22 cellular contexts compared by ENCODE assay signal in genomic region chr11:60836866-60837510, GRCh38. TPM values are rescaled to one million over a fixed set of nuclear protein-coding genes. Genes with fewer than 3 reads are reported as not detected.
DNase-seq lines count a peak whose midpoint lies in the region; ATAC-seq, FAIRE-seq and TF ChIP-seq lines count a peak whose summit lies in the region.
"Had no signal": no experiment of that assay in that cellular context is flagged by ENCODE, and none has a peak within 500 bp of the region (broad histone marks: within the 10 kb centered on the region; RNA-seq: fewer than 3 reads in every experiment).

No MANE protein-coding gene starts in this region.

- no peaks in the 10 kb centered on the region for H3K9me3 ChIP-seq in KOPT-K1 (ENCODE audit: insufficient read depth, low read length, poor library complexity, severe bottlenecking)
- H3K9me3 ChIP-seq in kidney (ENCODE audit: control insufficient read depth in 1 of 2, low read length in 2 of 2): no peaks in the 10 kb centered on the region
- H3K9me3 ChIP-seq: SK-N-SH had no signal

- no peaks in the 10 kb centered on the region for H3K36me3 Mint-ChIP-seq in activated CD8-positive, alpha-beta T cell treated with anti-CD3 and anti-CD28 coated beads, Interleukin-2, amount 10 ng/mL, durations not matched to agents 7 days and 5 days (ENCODE audit: low read depth)
- H3K36me3 Mint-ChIP-seq in activated CD8-positive, alpha-beta T cell treated with anti-CD3 and anti-CD28 coated beads for 36 hours (ENCODE audit: low read depth): no peaks in the 10 kb centered on the region
- H3K36me3 Mint-ChIP-seq in T-helper 2 cell treated with Interferon-gamma antibody and Interleukin-4, amounts not matched to agents 5 μg/mL and 100 μg/mL, for 36 hours (ENCODE audit: low read depth): no peaks in the 10 kb centered on the region
- H3K36me3 Mint-ChIP-seq: IgD-negative memory B cell had no signal

- H4K8ac ChIP-seq in mesendoderm (ENCODE audit: low read depth, low read length): no peak overlapping the region

- POLR2A ChIA-PET in activated CD8-positive, alpha-beta T cell treated with anti-CD3 and anti-CD28 coated beads, Interleukin-2, amount 10 ng/mL, durations not matched to agents 7 days and 5 days (lab: Charles Lee): interaction anchor here (1.0 to 1.3 kb wide), 3 partner anchors 18 to 35 kb away, joined by 3 to 4 read pairs (median 3); partner anchors contain the start of genes PTGDR2 and ZP1
- POLR2A ChIA-PET in activated CD8-positive, alpha-beta T cell treated with anti-CD3 and anti-CD28 coated beads for 36 hours (lab: Charles Lee): interaction anchor here (0.9 to 1.1 kb wide), 2 partner anchors 9 to 18 kb away, joined by 3 to 4 read pairs; no protein-coding TSS in a partner anchor

- H3K27ac Mint-ChIP-seq in activated CD8-positive, alpha-beta T cell treated with anti-CD3 and anti-CD28 coated beads, Interleukin-2, amount 10 ng/mL, durations not matched to agents 7 days and 5 days: peak overlapping the region; percentile 36
- H3K27ac Mint-ChIP-seq in activated CD8-positive, alpha-beta T cell treated with anti-CD3 and anti-CD28 coated beads for 36 hours: no peak overlapping the region
- peak overlapping the region; percentile 86 for H3K27ac Mint-ChIP-seq in T-helper 2 cell treated with Interferon-gamma antibody and Interleukin-4, amounts not matched to agents 5 μg/mL and 100 μg/mL, for 36 hours

- peaks cover 11% of the 10 kb centered on the region for H3K27me3 Mint-ChIP-seq in activated CD8-positive, alpha-beta T cell treated with anti-CD3 and anti-CD28 coated beads, Interleukin-2, amount 10 ng/mL, durations not matched to agents 7 days and 5 days (ENCODE audit: low read depth)
- H3K27me3 Mint-ChIP-seq in activated CD8-positive, alpha-beta T cell treated with anti-CD3 and anti-CD28 coated beads for 36 hours: peaks cover 1% of the 10 kb centered on the region
- H3K27me3 Mint-ChIP-seq in T-helper 2 cell treated with Interferon-gamma antibody and Interleukin-4, amounts not matched to agents 5 μg/mL and 100 μg/mL, for 36 hours (ENCODE audit: low read depth): peaks cover 5% of the 10 kb centered on the region

- H3K9me3 Mint-ChIP-seq in activated CD8-positive, alpha-beta T cell treated with anti-CD3 and anti-CD28 coated beads, Interleukin-2, amount 10 ng/mL, durations not matched to agents 7 days and 5 days (ENCODE audit: insufficient read depth): no peaks in the 10 kb centered on the region
- no peaks in the 10 kb centered on the region for H3K9me3 Mint-ChIP-seq in activated CD8-positive, alpha-beta T cell treated with anti-CD3 and anti-CD28 coated beads for 36 hours
- H3K9me3 Mint-ChIP-seq in T-helper 2 cell treated with Interferon-gamma antibody and Interleukin-4, amounts not matched to agents 5 μg/mL and 100 μg/mL, for 36 hours: no peaks in the 10 kb centered on the region
- H3K9me3 Mint-ChIP-seq: IgD-negative memory B cell had no signal

- H2AK5ac ChIP-seq in mesendoderm (ENCODE audit: low read length): no peak overlapping the region

- peaks cover 2% of the 10 kb centered on the region for H3K4me1 ChIP-seq in mesendoderm (ENCODE audit: control insufficient read depth, low read depth, low read length)
- peaks cover 7 to 9% of the 10 kb centered on the region in 2 donors for H3K4me1 ChIP-seq in kidney (ENCODE audit: control insufficient read depth in 1 of 2, insufficient read depth in 1 of 2, low read depth in 1 of 2, low read length in 2 of 2)

- intact Hi-C loops in activated CD8-positive, alpha-beta T cell treated with anti-CD3 and anti-CD28 coated beads for 36 hours (cut with micrococcal nuclease): no loop called here
- intact Hi-C loops in kidney (cut with DNase I): loop anchor here (10.0 kb wide), 1 partner anchor 338 kb away; no protein-coding TSS in a partner anchor

- no peak overlapping the region for H3K9ac ChIP-seq in mesendoderm (ENCODE audit: low read length)
- H3K9ac ChIP-seq in kidney (ENCODE audit: low read length in 2 of 2): no peak overlapping the region
- H3K9ac ChIP-seq: SK-N-SH had no signal

- H3K4ac ChIP-seq in mesendoderm (ENCODE audit: low read depth, low read length): no peak overlapping the region

- CTCF ChIA-PET in activated CD8-positive, alpha-beta T cell treated with anti-CD3 and anti-CD28 coated beads, Interleukin-2, amount 10 ng/mL, durations not matched to agents 7 days and 5 days (lab: Charles Lee): interaction anchor here (0.7 to 21.6 kb wide), 7 partner anchors 18 to 499 kb away, joined by 3 to 610 read pairs (median 4); no protein-coding TSS in a partner anchor
- CTCF ChIA-PET in activated CD8-positive, alpha-beta T cell treated with anti-CD3 and anti-CD28 coated beads for 36 hours (lab: Charles Lee): interaction anchor here (1.0 to 1.9 kb wide), 3 partner anchors 51 to 68 kb away, joined by 3 to 13 read pairs (median 4); no protein-coding TSS in a partner anchor

- peaks cover 46% of the 10 kb centered on the region for H3K4me1 Mint-ChIP-seq in activated CD8-positive, alpha-beta T cell treated with anti-CD3 and anti-CD28 coated beads, Interleukin-2, amount 10 ng/mL, durations not matched to agents 7 days and 5 days (ENCODE audit: low read depth)
- peaks cover 14% of the 10 kb centered on the region for H3K4me1 Mint-ChIP-seq in activated CD8-positive, alpha-beta T cell treated with anti-CD3 and anti-CD28 coated beads for 36 hours (ENCODE audit: low read depth)
- peaks cover 70% of the 10 kb centered on the region for H3K4me1 Mint-ChIP-seq in T-helper 2 cell treated with Interferon-gamma antibody and Interleukin-4, amounts not matched to agents 5 μg/mL and 100 μg/mL, for 36 hours (ENCODE audit: low read depth)

- H3K36me3 ChIP-seq in KOPT-K1 (ENCODE audit: insufficient read depth, low read length): no peaks in the 10 kb centered on the region
- no peaks in the 10 kb centered on the region for H3K36me3 ChIP-seq in mesendoderm (ENCODE audit: control insufficient read depth, insufficient read depth, low read length)
- H3K36me3 ChIP-seq in kidney (ENCODE audit: control insufficient read depth in 1 of 2, insufficient read depth in 2 of 2, low read length in 2 of 2): no peaks in the 10 kb centered on the region

- H3K56ac ChIP-seq in mesendoderm (ENCODE audit: low read length): no peak overlapping the region

- no peak overlapping the region for H3K23ac ChIP-seq in mesendoderm (ENCODE audit: low read length)

- H4K5ac ChIP-seq in mesendoderm (ENCODE audit: low read length): no peak overlapping the region

- H3K4me2 ChIP-seq in mesendoderm (ENCODE audit: low read length): no peak overlapping the region
- H3K4me2 ChIP-seq: SK-N-SH had no signal

- no peak for DNase-seq in activated CD8-positive, alpha-beta T cell treated with anti-CD3 and anti-CD28 coated beads, Interleukin-2, amount 10 ng/mL, durations not matched to agents 7 days and 5 days
- DNase-seq in activated CD8-positive, alpha-beta T cell treated with anti-CD3 and anti-CD28 coated beads for 36 hours: no peak
- no peak for DNase-seq in T-helper 2 cell treated with Interferon-gamma antibody and Interleukin-4, amounts not matched to agents 5 μg/mL and 100 μg/mL, for 36 hours (ENCODE audit: low spot score)
- peak; percentile 43 for DNase-seq in mesendoderm
- DNase-seq in kidney: no peak
- DNase-seq in SHP77 treated with DMSO at 0.1 percent for 48 hours (lab: John Stamatoyannopoulos, UW): no peak
- DNase-seq in middle frontal gyrus (ENCODE audit: extremely low spot score, low spot score): no peak
- DNase-seq: ACHN, C1 segment of cervical spinal cord, NCI-H1105 treated with DMSO at 0.1 percent for 48 hours, NCI-H187 treated with DMSO at 0.1 percent for 48 hours, NCI-H2171, NCI-H446 treated with DMSO at 0.1 percent for 48 hours, NCI-H748 treated with DMSO at 0.1 percent for 48 hours, OCI-M1, Right ventricle myocardium superior, SK-N-SH had no signal

- H3K18ac ChIP-seq in mesendoderm (ENCODE audit: low read length): no peak overlapping the region

- FAIRE-seq in kidney (lab: Jason Lieb, UNC): no peak
- FAIRE-seq: G401.6, H1 had no signal

- no peak for TF ChIP-seq CTCF in activated CD8-positive, alpha-beta T cell treated with anti-CD3 and anti-CD28 coated beads for 36 hours (IDR thresholded peaks at IDR 0.05)
- no peak for TF ChIP-seq CTCF in kidney (IDR thresholded peaks at IDR 0.05; ENCODE audit: borderline replicate concordance, extremely low read depth, insufficient read depth)

- no peak for ATAC-seq in activated CD8-positive, alpha-beta T cell treated with anti-CD3 and anti-CD28 coated beads, Interleukin-2, amount 10 ng/mL, durations not matched to agents 7 days and 5 days
- no peak for ATAC-seq in activated CD8-positive, alpha-beta T cell treated with anti-CD3 and anti-CD28 coated beads for 36 hours

- no peak overlapping the region for H2BK120ac ChIP-seq in mesendoderm (ENCODE audit: low read depth, low read length)

- WGBS in mesendoderm (ENCODE audit: extremely low coverage, insufficient coverage, low lambda C conversion rate): no CpG with 5 or more reads among the region's 9 CpGs

- no peak overlapping the region for H3K4me3 Mint-ChIP-seq in activated CD8-positive, alpha-beta T cell treated with anti-CD3 and anti-CD28 coated beads, Interleukin-2, amount 10 ng/mL, durations not matched to agents 7 days and 5 days
- no peak overlapping the region for H3K4me3 Mint-ChIP-seq in activated CD8-positive, alpha-beta T cell treated with anti-CD3 and anti-CD28 coated beads for 36 hours
- peak overlapping the region; percentile 70 for H3K4me3 Mint-ChIP-seq in T-helper 2 cell treated with Interferon-gamma antibody and Interleukin-4, amounts not matched to agents 5 μg/mL and 100 μg/mL, for 36 hours

- H3K27ac ChIP-seq in KOPT-K1 (ENCODE audit: low read depth, low read length, poor library complexity, severe bottlenecking) (peak overlapping the region; percentile 22), mesendoderm (ENCODE audit: low read depth, low read length) (no peak overlapping the region), kidney (ENCODE audit: low read depth in 2 of 2, low read length in 2 of 2) (no peak overlapping the region)

- no peaks in the 10 kb centered on the region for H3K79me1 ChIP-seq in mesendoderm (ENCODE audit: low read length)

- no peaks in the 10 kb centered on the region for H3K79me2 ChIP-seq in mesendoderm (ENCODE audit: control insufficient read depth, insufficient read depth, low read length)

- no peak overlapping the region for H2BK15ac ChIP-seq in mesendoderm (replicated peaks; ENCODE audit: low read depth)

- no peak overlapping the region for H2BK5ac ChIP-seq in mesendoderm (ENCODE audit: low read length)

- H3K4me3 ChIP-seq in mesendoderm (ENCODE audit: low read length) (no peak overlapping the region), kidney (ENCODE audit: low read length in 2 of 2) (no peak overlapping the region)

- no peaks in the 10 kb centered on the region for H3K27me3 ChIP-seq in mesendoderm (ENCODE audit: insufficient read depth, low read length, poor library complexity)

RNA-seq across cellular contexts. Expression of gene CCDC86, which starts 4.9 kb away (rescaled TPM):
- total RNA-seq in activated CD8-positive, alpha-beta T cell treated with anti-CD3 and anti-CD28 coated beads, Interleukin-2, amount 10 ng/mL, durations not matched to agents 7 days and 5 days: 10 to 100 TPM; 34.2 to 36.0 TPM
- 10 to 100 TPM; 48.1 to 51.4 TPM for total RNA-seq in activated CD8-positive, alpha-beta T cell treated with anti-CD3 and anti-CD28 coated beads for 36 hours
- 89.3 TPM for polyA plus RNA-seq in mesendoderm (2013, experiment 1 of 2)
- polyA plus RNA-seq in mesendoderm (2013, experiment 2 of 2): 91.6 TPM
- 18.9 TPM for total RNA-seq in kidney
- 15.9 TPM for polyA plus RNA-seq in kidney (ENCODE audit: insufficient read depth, low read depth, low replicate concordance)

RNA-seq across cellular contexts. Expression of gene PTGDR2, which starts 18.8 kb away (rescaled TPM):
- total RNA-seq in activated CD8-positive, alpha-beta T cell treated with anti-CD3 and anti-CD28 coated beads, Interleukin-2, amount 10 ng/mL, durations not matched to agents 7 days and 5 days: 1 to 10 TPM; 3.3 to 3.4 TPM
- total RNA-seq in activated CD8-positive, alpha-beta T cell treated with anti-CD3 and anti-CD28 coated beads for 36 hours: under 1 TPM; 0.23 to 0.38 TPM
- 0.06 TPM for polyA plus RNA-seq in mesendoderm (2013, experiment 1 of 2)
- 0.07 TPM for polyA plus RNA-seq in mesendoderm (2013, experiment 2 of 2)
- total RNA-seq in kidney: 0.16 TPM
- polyA plus RNA-seq in kidney (ENCODE audit: insufficient read depth, low read depth, low replicate concordance): not detected
- total RNA-seq: H1, LHCN-M2 had no signal

RNA-seq across cellular contexts. Expression of gene ZP1, which starts 30.4 kb away (rescaled TPM):
- total RNA-seq in activated CD8-positive, alpha-beta T cell treated with anti-CD3 and anti-CD28 coated beads, Interleukin-2, amount 10 ng/mL, durations not matched to agents 7 days and 5 days: under 1 TPM in 1 of 2 experiments, not detected in 1; 0.34 TPM
- not detected for total RNA-seq in activated CD8-positive, alpha-beta T cell treated with anti-CD3 and anti-CD28 coated beads for 36 hours
- polyA plus RNA-seq in mesendoderm (2013, experiment 1 of 2): not detected
- polyA plus RNA-seq in mesendoderm (2013, experiment 2 of 2): not detected
- total RNA-seq in kidney: not detected
- not detected for polyA plus RNA-seq in kidney (ENCODE audit: insufficient read depth, low read depth, low replicate concordance)
- total RNA-seq: H1, Right ventricle myocardium superior had no signal
- polyA plus RNA-seq: H1, IgD-negative memory B cell, SK-N-SH had no signal

RNA-seq across cellular contexts. Expression of gene MS4A10, which starts 51.9 kb away (rescaled TPM):
- total RNA-seq in activated CD8-positive, alpha-beta T cell treated with anti-CD3 and anti-CD28 coated beads, Interleukin-2, amount 10 ng/mL, durations not matched to agents 7 days and 5 days: not detected
- total RNA-seq in activated CD8-positive, alpha-beta T cell treated with anti-CD3 and anti-CD28 coated beads for 36 hours: not detected
- not detected for polyA plus RNA-seq in mesendoderm (2013, experiment 1 of 2)
- polyA plus RNA-seq in mesendoderm (2013, experiment 2 of 2): not detected
- not detected for total RNA-seq in kidney
- polyA plus RNA-seq in kidney (ENCODE audit: insufficient read depth, low read depth, low replicate concordance): 1.1 TPM
- total RNA-seq: H1, LHCN-M2, Right ventricle myocardium superior had no signal
- polyA plus RNA-seq: H1, IgD-negative memory B cell, SK-N-SH had no signal
